Comparison of ENCODE assay signal across 24 cellular contexts in the genomic region with DNA sequence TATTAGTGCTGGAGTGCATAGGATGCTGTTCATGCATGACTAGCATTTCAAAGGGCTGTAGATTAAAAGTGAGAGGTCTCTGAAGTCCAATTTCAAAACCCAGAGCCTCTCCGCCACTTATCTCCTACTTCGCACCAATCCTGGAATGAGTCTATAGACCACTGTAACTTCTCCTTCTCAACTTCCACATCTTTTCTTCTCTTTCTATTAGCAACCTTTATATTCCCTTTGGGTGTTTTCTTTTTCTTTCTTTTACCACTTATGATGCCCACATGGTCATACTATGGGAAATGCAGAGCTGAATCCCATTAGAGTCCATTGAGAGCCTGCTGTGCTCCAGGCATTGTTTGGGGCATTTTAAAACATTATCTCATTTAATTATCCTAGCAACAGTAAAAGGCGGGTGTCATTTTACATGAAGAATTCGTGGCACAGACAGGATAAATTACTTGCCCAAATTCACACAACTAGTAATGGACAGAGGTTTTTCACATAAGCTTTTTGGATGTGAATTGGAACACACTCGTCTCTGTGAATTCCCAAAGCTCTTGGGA.
DNase-seq lines count a peak whose midpoint lies in the region; ATAC-seq, FAIRE-seq and TF ChIP-seq lines count a peak whose summit lies in the region.
"Had no signal": no experiment of that assay in that cellular context is flagged by ENCODE, and none has a peak within 500 bp of the region (broad histone marks: within the 10 kb centered on the region; RNA-seq: fewer than 3 reads in every experiment).

No MANE protein-coding gene starts in this region.

- 63% methylated on average over 5 of the region's 5 CpGs for WGBS in K562 (ENCODE audit: insufficient coverage, low coverage, missing lambda C conversion rate)

- CTCF ChIA-PET in K562 (lab: Yijun Ruan, JAX; ENCODE audit: low intra/inter-chr PET ratio): no interaction called here

- H4K20me1 ChIP-seq in K562 (replicated peaks; ENCODE audit: control insufficient read depth, insufficient read depth, low read length): no peaks in the 10 kb centered on the region

- POLR2A ChIA-PET in K562 (lab: Yijun Ruan, JAX): interaction anchor here (0.6 kb wide), 1 partner anchor 370 kb away, joined by 4 read pairs; no protein-coding TSS in a partner anchor

- no peaks in the 10 kb centered on the region for H3K27me3 ChIP-seq in K562 (ENCODE audit: control insufficient read depth in 2 of 2, insufficient read depth in 2 of 2, low read length in 2 of 2)
- H3K27me3 ChIP-seq: MG63, Peyer's patch, SJCRH30 had no signal

- peak overlapping the region; percentile 4 for H3K27ac Mint-ChIP-seq in stimulated activated memory B cell treated with anti-CD40 and anti-IgM and Interleukin-4, amounts not matched to agents 10 μg/mL and 1 μg/mL and 100 μg/mL, for 72 hours
- H3K27ac Mint-ChIP-seq in activated T-helper 1 cell treated with anti-CD3 and anti-CD28 coated beads, Interleukin-12 subunit alpha, Interleukin-12 subunit beta, Interleukin-2, Interleukin-4 antibody, amounts not matched to agents 30 ng/mL and 10 ng/mL and 1 ng/mL, durations not matched to agents 14 hours and 24 hours and 36 hours: no peak overlapping the region
- H3K27ac Mint-ChIP-seq in chondrocyte (ENCODE audit: unreplicated experiment): no peak overlapping the region
- H3K27ac Mint-ChIP-seq: CD8-positive, alpha-beta T cell; T-cell had no signal

- intact Hi-C loops in K562 (cut with micrococcal nuclease): no loop called here
- intact Hi-C loops in activated T-helper 1 cell treated with anti-CD3 and anti-CD28 coated beads, Interleukin-12 subunit alpha, Interleukin-12 subunit beta, Interleukin-2, Interleukin-4 antibody, amounts not matched to agents 30 ng/mL and 10 ng/mL and 1 ng/mL, durations not matched to agents 14 hours and 24 hours and 36 hours (cut with micrococcal nuclease): no loop called here

- BruUV-seq in K562 (replicated peaks; lab: Mats Ljungman, UMichigan): no TSS peak

- no peak overlapping the region for H3K27ac ChIP-seq in K562 (ENCODE audit: extremely low read depth, low read depth, low read length)
- H3K27ac ChIP-seq: 22Rv1, Peyer's patch, SJCRH30 had no signal

- H3K36me3 ChIP-seq in K562 (ENCODE audit: control insufficient read depth, insufficient read depth, low read length): no peaks in the 10 kb centered on the region
- H3K36me3 ChIP-seq: MG63, Peyer's patch, SJCRH30 had no signal

- TF ChIP-seq CTCF in K562 (IDR thresholded peaks at IDR 0.05 in 2 of 3, conservative IDR thresholded peaks at IDR 0.05 in 1 of 3; ENCODE audit: insufficient read depth in 2 of 3, low read depth in 1 of 3, low read length in 3 of 3) (no peak), chondrocyte (IDR thresholded peaks at IDR 0.05) (no peak)

- in situ Hi-C loops in K562 (cut with MboI): no loop called here

- H3K4me1 Mint-ChIP-seq in stimulated activated memory B cell treated with anti-CD40 and anti-IgM and Interleukin-4, amounts not matched to agents 10 μg/mL and 1 μg/mL and 100 μg/mL, for 72 hours: peaks cover 14% of the 10 kb centered on the region
- peaks cover 7% of the 10 kb centered on the region for H3K4me1 Mint-ChIP-seq in activated T-helper 1 cell treated with anti-CD3 and anti-CD28 coated beads, Interleukin-12 subunit alpha, Interleukin-12 subunit beta, Interleukin-2, Interleukin-4 antibody, amounts not matched to agents 30 ng/mL and 10 ng/mL and 1 ng/mL, durations not matched to agents 14 hours and 24 hours and 36 hours (ENCODE audit: low read depth)
- H3K4me1 Mint-ChIP-seq in chondrocyte (ENCODE audit: low read depth): peaks cover 36% of the 10 kb centered on the region
- H3K4me1 Mint-ChIP-seq: T-cell had no signal

- H3K4me3 ChIP-seq in K562: no peak overlapping the region
- H3K4me3 ChIP-seq: MG63, Peyer's patch, SJCRH30 had no signal

- no peak for TF ChIP-seq RAD21 in K562 (CRISPR knock-in tag; conservative IDR thresholded peaks at IDR 0.05 in 1 of 2, IDR thresholded peaks at IDR 0.05 in 1 of 2)

- H3K4me1 ChIP-seq in K562 (replicated peaks in 1 of 2; ENCODE audit: control insufficient read depth in 2 of 2, insufficient read depth in 2 of 2, low read length in 2 of 2): peaks cover 0 to 9% of the 10 kb centered on the region in 2 experiments; a peak in 3 of 5 replicates
- H3K4me1 ChIP-seq: Peyer's patch, SJCRH30 had no signal

- H3K27me3 Mint-ChIP-seq in stimulated activated memory B cell treated with anti-CD40 and anti-IgM and Interleukin-4, amounts not matched to agents 10 μg/mL and 1 μg/mL and 100 μg/mL, for 72 hours: no peaks in the 10 kb centered on the region
- H3K27me3 Mint-ChIP-seq in activated T-helper 1 cell treated with anti-CD3 and anti-CD28 coated beads, Interleukin-12 subunit alpha, Interleukin-12 subunit beta, Interleukin-2, Interleukin-4 antibody, amounts not matched to agents 30 ng/mL and 10 ng/mL and 1 ng/mL, durations not matched to agents 14 hours and 24 hours and 36 hours (ENCODE audit: insufficient read depth): no peaks in the 10 kb centered on the region
- H3K27me3 Mint-ChIP-seq in chondrocyte (ENCODE audit: low read depth): no peaks in the 10 kb centered on the region
- H3K27me3 Mint-ChIP-seq: T-cell had no signal

- H3K9ac ChIP-seq in K562 (ENCODE audit: insufficient read depth in 1 of 2, low read depth in 2 of 2, low read length in 2 of 2): no peak overlapping the region

- no peak overlapping the region for H3K4me2 ChIP-seq in K562 (ENCODE audit: insufficient read depth, low read length)

- H3K4me3 Mint-ChIP-seq in stimulated activated memory B cell treated with anti-CD40 and anti-IgM and Interleukin-4, amounts not matched to agents 10 μg/mL and 1 μg/mL and 100 μg/mL, for 72 hours: no peak overlapping the region
- H3K4me3 Mint-ChIP-seq in activated T-helper 1 cell treated with anti-CD3 and anti-CD28 coated beads, Interleukin-12 subunit alpha, Interleukin-12 subunit beta, Interleukin-2, Interleukin-4 antibody, amounts not matched to agents 30 ng/mL and 10 ng/mL and 1 ng/mL, durations not matched to agents 14 hours and 24 hours and 36 hours: no peak overlapping the region
- no peak overlapping the region for H3K4me3 Mint-ChIP-seq in chondrocyte (ENCODE audit: unreplicated experiment)
- H3K4me3 Mint-ChIP-seq: CD8-positive, alpha-beta T cell; T-cell had no signal

- H3K9me3 ChIP-seq in K562 (replicated peaks; ENCODE audit: control insufficient read depth, insufficient read depth, low read depth, low read length): no peaks in the 10 kb centered on the region
- H3K9me3 ChIP-seq: MG63, Peyer's patch, SJCRH30 had no signal

- no peaks in the 10 kb centered on the region for H3K9me3 Mint-ChIP-seq in stimulated activated memory B cell treated with anti-CD40 and anti-IgM and Interleukin-4, amounts not matched to agents 10 μg/mL and 1 μg/mL and 100 μg/mL, for 72 hours
- no peaks in the 10 kb centered on the region for H3K9me3 Mint-ChIP-seq in activated T-helper 1 cell treated with anti-CD3 and anti-CD28 coated beads, Interleukin-12 subunit alpha, Interleukin-12 subunit beta, Interleukin-2, Interleukin-4 antibody, amounts not matched to agents 30 ng/mL and 10 ng/mL and 1 ng/mL, durations not matched to agents 14 hours and 24 hours and 36 hours
- H3K9me3 Mint-ChIP-seq in chondrocyte (ENCODE audit: low read depth): no peaks in the 10 kb centered on the region
- H3K9me3 Mint-ChIP-seq: CD8-positive, alpha-beta T cell; T-cell had no signal

- DNase-seq in NCI-H748 (lab: John Stamatoyannopoulos, UW; ENCODE audit: unreplicated experiment) (peak; percentile 49), NCI-H748 treated with DMSO at 0.1 percent for 48 hours (lab: John Stamatoyannopoulos, UW) (no peak), K562 (ENCODE audit: extremely low read depth in 1 of 4, low spot score in 3 of 4) (no peak), epidermal melanocyte (ENCODE audit: insufficient read length, low spot score) (no peak), chondrocyte (ENCODE audit: low spot score) (no peak)
- DNase-seq in activated T-helper 1 cell treated with anti-CD3 and anti-CD28 coated beads, Interleukin-12 subunit alpha, Interleukin-12 subunit beta, Interleukin-2, Interleukin-4 antibody, amounts not matched to agents 30 ng/mL and 10 ng/mL and 1 ng/mL, durations not matched to agents 14 hours and 24 hours and 36 hours (ENCODE audit: low spot score): no peak
- DNase-seq: AML-193; C1 segment of cervical spinal cord; Calu3; CD8-positive, alpha-beta T cell; EL; GF-D8; GOT3; MG63; NCI-H1417; NCI-H187; NCI-H82; Peyer's patch; SJCRH30; T-cell had no signal

- ATAC-seq in HG02852 (IDR thresholded peaks at IDR 0.05; ENCODE audit: unreplicated experiment) (peak; percentile 32), K562 (no peak)
- ATAC-seq in stimulated activated memory B cell treated with anti-CD40 and anti-IgM and Interleukin-4, amounts not matched to agents 10 μg/mL and 1 μg/mL and 100 μg/mL, for 72 hours: no peak
- ATAC-seq: CD8-positive, alpha-beta T cell; HCT116; T-cell had no signal

- no peak for FAIRE-seq in K562 (lab: Jason Lieb, UNC)

- H3K36me3 Mint-ChIP-seq in stimulated activated memory B cell treated with anti-CD40 and anti-IgM and Interleukin-4, amounts not matched to agents 10 μg/mL and 1 μg/mL and 100 μg/mL, for 72 hours: no peaks in the 10 kb centered on the region
- H3K36me3 Mint-ChIP-seq in activated T-helper 1 cell treated with anti-CD3 and anti-CD28 coated beads, Interleukin-12 subunit alpha, Interleukin-12 subunit beta, Interleukin-2, Interleukin-4 antibody, amounts not matched to agents 30 ng/mL and 10 ng/mL and 1 ng/mL, durations not matched to agents 14 hours and 24 hours and 36 hours (ENCODE audit: low read depth): no peaks in the 10 kb centered on the region
- H3K36me3 Mint-ChIP-seq in chondrocyte (ENCODE audit: low read depth): no peaks in the 10 kb centered on the region
- H3K36me3 Mint-ChIP-seq: CD8-positive, alpha-beta T cell; T-cell had no signal

- no peaks in the 10 kb centered on the region for H3K9me1 ChIP-seq in K562 (ENCODE audit: control insufficient read depth, insufficient read depth, low read length)

- no peak overlapping the region for H2AFZ ChIP-seq in K562 (ENCODE audit: low read depth, low read length)

- no peak for TF ChIP-seq EP300 in K562 (IDR thresholded peaks at IDR 0.05; ENCODE audit: low read length)

- TF ChIP-seq POLR2A in K562 (conservative IDR thresholded peaks at IDR 0.05): no peak

- no peaks in the 10 kb centered on the region for H3K79me2 ChIP-seq in K562 (ENCODE audit: control insufficient read depth, insufficient read depth, low read length)

TF ChIP-seq in K562, 482 proteins besides CTCF, POLR2A, EP300 and RAD21 (continues in another document):
- no peak for TF ChIP-seq PTRF (tag; IDR thresholded peaks at IDR 0.05)
- TF ChIP-seq, protein P1, sequence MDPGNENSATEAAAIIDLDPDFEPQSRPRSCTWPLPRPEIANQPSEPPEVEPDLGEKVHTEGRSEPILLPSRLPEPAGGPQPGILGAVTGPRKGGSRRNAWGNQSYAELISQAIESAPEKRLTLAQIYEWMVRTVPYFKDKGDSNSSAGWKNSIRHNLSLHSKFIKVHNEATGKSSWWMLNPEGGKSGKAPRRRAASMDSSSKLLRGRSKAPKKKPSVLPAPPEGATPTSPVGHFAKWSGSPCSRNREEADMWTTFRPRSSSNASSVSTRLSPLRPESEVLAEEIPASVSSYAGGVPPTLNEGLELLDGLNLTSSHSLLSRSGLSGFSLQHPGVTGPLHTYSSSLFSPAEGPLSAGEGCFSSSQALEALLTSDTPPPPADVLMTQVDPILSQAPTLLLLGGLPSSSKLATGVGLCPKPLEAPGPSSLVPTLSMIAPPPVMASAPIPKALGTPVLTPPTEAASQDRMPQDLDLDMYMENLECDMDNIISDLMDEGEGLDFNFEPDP (CRISPR knock-in tag; IDR thresholded peaks at IDR 0.05): no peak
- no peak for TF ChIP-seq FOSL1 (tag; conservative IDR thresholded peaks at IDR 0.05)
